In genomic region chr6:166956444-166957086, GRCh38 we compare ENCODE assay signal across 8 cellular contexts. TPM values are rescaled to one million over a fixed set of nuclear protein-coding genes. Genes with fewer than 3 reads are reported as not detected.
DNase-seq lines count a peak whose midpoint lies in the region; ATAC-seq, FAIRE-seq and TF ChIP-seq lines count a peak whose summit lies in the region.

A gene with protein sequence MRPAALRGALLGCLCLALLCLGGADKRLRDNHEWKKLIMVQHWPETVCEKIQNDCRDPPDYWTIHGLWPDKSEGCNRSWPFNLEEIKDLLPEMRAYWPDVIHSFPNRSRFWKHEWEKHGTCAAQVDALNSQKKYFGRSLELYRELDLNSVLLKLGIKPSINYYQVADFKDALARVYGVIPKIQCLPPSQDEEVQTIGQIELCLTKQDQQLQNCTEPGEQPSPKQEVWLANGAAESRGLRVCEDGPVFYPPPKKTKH (minus strand): TSS chr6:166956550. CDS start chr6:166956182, 368 bp downstream.

- no peak for TF ChIP-seq CTCF in kidney (IDR thresholded peaks at IDR 0.05; ENCODE audit: borderline replicate concordance, extremely low read depth, insufficient read depth)

- FAIRE-seq in kidney (lab: Jason Lieb, UNC): no peak

- peaks cover 0 to 7% of the 10 kb centered on the region in 2 donors for H3K4me1 ChIP-seq in kidney (ENCODE audit: control insufficient read depth in 1 of 2, insufficient read depth in 1 of 2, low read depth in 1 of 2, low read length in 2 of 2)

- no peaks in the 10 kb centered on the region for H3K36me3 ChIP-seq in kidney (ENCODE audit: control insufficient read depth in 1 of 2, insufficient read depth in 2 of 2, low read length in 2 of 2)

- H3K4me3 ChIP-seq in kidney (ENCODE audit: low read length in 2 of 2): peak within 1 kb of the TSS; percentile 53 to 75

- H3K9ac ChIP-seq in kidney (ENCODE audit: low read length in 2 of 2): peak within 1 kb of the TSS in 1 of 2 donors; percentile 75

- H3K9me3 ChIP-seq in kidney (ENCODE audit: control insufficient read depth in 1 of 2, low read length in 2 of 2): no peaks in the 10 kb centered on the region

- H3K27ac ChIP-seq in kidney (ENCODE audit: low read depth in 2 of 2, low read length in 2 of 2): peak within 1 kb of the TSS; percentile 86 to 90

- ATAC-seq in GM18909 (IDR thresholded peaks at IDR 0.05; ENCODE audit: poor library complexity, unreplicated experiment): peak; percentile 68
- ATAC-seq in HG03175 (IDR thresholded peaks at IDR 0.05; ENCODE audit: unreplicated experiment): peak; percentile 72

- DNase-seq in AG08396 (ENCODE audit: low spot score): peak; percentile 98
- peak; percentile 59 for DNase-seq in NCI-H446 treated with DMSO at 0.1 percent for 48 hours (lab: John Stamatoyannopoulos, UW)
- DNase-seq in activated CD4-positive, CD25-positive, alpha-beta regulatory T cell treated with anti-CD3 and anti-CD28 coated beads, Interleukin-2, amount 50 U/mL, for 72 hours: peak; percentile 100
- peak; percentile 77 for DNase-seq in cerebellar cortex (ENCODE audit: low spot score)
- peak; percentile 99 for DNase-seq in kidney
- peak; percentile 98 to 100 for DNase-seq in stimulated activated CD4-positive, alpha-beta T cell treated with anti-CD3 and anti-CD28 coated beads, Interleukin-15, amount 100 ng/mL, for 1 hour (ENCODE audit: low read depth in 1 of 2, low spot score in 1 of 2)

- intact Hi-C loops in kidney (cut with DNase I): no loop called here

RNA-seq across cellular contexts. Expression of the gene that starts here (rescaled TPM):
- 69.0 TPM for total RNA-seq in kidney
- 50.7 TPM for polyA plus RNA-seq in kidney (ENCODE audit: insufficient read depth, low read depth, low replicate concordance)

Comparison
In these comparisons a context has a peak if more than half of its experiments do, and no peak if none do; other contexts are left out.
1. Peak in every context shown above with its lines: DNase-seq, ATAC-seq, H3K4me3 ChIP-seq and H3K27ac ChIP-seq.